ENCODE assay signal across 8 cellular contexts in genomic region chr20:51767018-51767866, GRCh38. TPM values are rescaled to one million over a fixed set of nuclear protein-coding genes. Genes with fewer than 3 reads are reported as not detected.
DNase-seq lines count a peak whose midpoint lies in the region; ATAC-seq and TF ChIP-seq lines count a peak whose summit lies in the region.

No MANE protein-coding gene starts in this region.

- TF ChIP-seq POLR2A in body of pancreas (IDR thresholded peaks at IDR 0.05) = peak in 2 of 3 donors; percentile 76 to 78

- ATAC-seq in body of pancreas (peak; percentile 96), GM18907 (IDR thresholded peaks at IDR 0.05; ENCODE audit: unreplicated experiment) (no peak)

- no peaks in the 10 kb centered on the region for H3K27me3 ChIP-seq in body of pancreas

- no peaks in the 10 kb centered on the region for H3K9me3 ChIP-seq in body of pancreas

- H3K36me3 ChIP-seq in body of pancreas (replicated peaks in 1 of 2; ENCODE audit: insufficient read depth in 1 of 2, low read depth in 2 of 2) = no peaks in the 10 kb centered on the region

- TF ChIP-seq EP300 in Ishikawa (IDR thresholded peaks at IDR 0.05; ENCODE audit: borderline replicate concordance) = no peak

- intact Hi-C loops in body of pancreas (cut with DNase I) = no loop called here

- peak overlapping the region; percentile 78 to 84 for H3K4me3 ChIP-seq in body of pancreas
- peak overlapping the region; percentile 69 for H3K4me3 ChIP-seq in iPS-11a (ENCODE audit: low read depth, low read length)

- DNase-seq in DMS 273 treated with DMSO at 0.1 percent for 48 hours (lab: John Stamatoyannopoulos, UW) (peak; percentile 58), SHP77 treated with DMSO at 0.1 percent for 48 hours (lab: John Stamatoyannopoulos, UW) (peak; percentile 73), body of pancreas (peak; percentile 91 to 95 (median 93)), renal cortical epithelial cell (ENCODE audit: low read depth) (peak; percentile 54), GF-D8 (lab: John Stamatoyannopoulos, UW) (no peak)

- WGBS in body of pancreas, 2 donors = 1% methylated on average over 14 to 46 of the region's 60 CpGs

- TF ChIP-seq RAD21 in Ishikawa (IDR thresholded peaks at IDR 0.05; ENCODE audit: low read depth) = no peak

- H3K27ac ChIP-seq in body of pancreas = peak overlapping the region; percentile 37 to 86 (median 78)

- H3K4me1 ChIP-seq in body of pancreas = no peaks in the 10 kb centered on the region

- TF ChIP-seq CTCF in body of pancreas (IDR thresholded peaks at IDR 0.05) = peak in 6 of 7 experiments; percentile 8 to 47 (median 38)

TF ChIP-seq in Ishikawa, 13 proteins besides CTCF, POLR2A, EP300 and RAD21:
- TF ChIP-seq, protein P1, sequence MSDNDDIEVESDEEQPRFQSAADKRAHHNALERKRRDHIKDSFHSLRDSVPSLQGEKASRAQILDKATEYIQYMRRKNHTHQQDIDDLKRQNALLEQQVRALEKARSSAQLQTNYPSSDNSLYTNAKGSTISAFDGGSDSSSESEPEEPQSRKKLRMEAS (IDR thresholded peaks at IDR 0.05) = peak; percentile 20; the same call in 1 of the 2 replicates
- TF ChIP-seq TAF1 (IDR thresholded peaks at IDR 0.05; ENCODE audit: low read depth) (peak; percentile 60; the same call in 1 of the 2 replicates), YY1 (IDR thresholded peaks at IDR 0.05; ENCODE audit: low read depth) (peak; percentile 72), ZBTB7A (IDR thresholded peaks at IDR 0.05; ENCODE audit: low read depth) (peak; percentile 96)
- TF ChIP-seq, protein P2, sequence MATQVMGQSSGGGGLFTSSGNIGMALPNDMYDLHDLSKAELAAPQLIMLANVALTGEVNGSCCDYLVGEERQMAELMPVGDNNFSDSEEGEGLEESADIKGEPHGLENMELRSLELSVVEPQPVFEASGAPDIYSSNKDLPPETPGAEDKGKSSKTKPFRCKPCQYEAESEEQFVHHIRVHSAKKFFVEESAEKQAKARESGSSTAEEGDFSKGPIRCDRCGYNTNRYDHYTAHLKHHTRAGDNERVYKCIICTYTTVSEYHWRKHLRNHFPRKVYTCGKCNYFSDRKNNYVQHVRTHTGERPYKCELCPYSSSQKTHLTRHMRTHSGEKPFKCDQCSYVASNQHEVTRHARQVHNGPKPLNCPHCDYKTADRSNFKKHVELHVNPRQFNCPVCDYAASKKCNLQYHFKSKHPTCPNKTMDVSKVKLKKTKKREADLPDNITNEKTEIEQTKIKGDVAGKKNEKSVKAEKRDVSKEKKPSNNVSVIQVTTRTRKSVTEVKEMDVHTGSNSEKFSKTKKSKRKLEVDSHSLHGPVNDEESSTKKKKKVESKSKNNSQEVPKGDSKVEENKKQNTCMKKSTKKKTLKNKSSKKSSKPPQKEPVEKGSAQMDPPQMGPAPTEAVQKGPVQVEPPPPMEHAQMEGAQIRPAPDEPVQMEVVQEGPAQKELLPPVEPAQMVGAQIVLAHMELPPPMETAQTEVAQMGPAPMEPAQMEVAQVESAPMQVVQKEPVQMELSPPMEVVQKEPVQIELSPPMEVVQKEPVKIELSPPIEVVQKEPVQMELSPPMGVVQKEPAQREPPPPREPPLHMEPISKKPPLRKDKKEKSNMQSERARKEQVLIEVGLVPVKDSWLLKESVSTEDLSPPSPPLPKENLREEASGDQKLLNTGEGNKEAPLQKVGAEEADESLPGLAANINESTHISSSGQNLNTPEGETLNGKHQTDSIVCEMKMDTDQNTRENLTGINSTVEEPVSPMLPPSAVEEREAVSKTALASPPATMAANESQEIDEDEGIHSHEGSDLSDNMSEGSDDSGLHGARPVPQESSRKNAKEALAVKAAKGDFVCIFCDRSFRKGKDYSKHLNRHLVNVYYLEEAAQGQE (IDR thresholded peaks at IDR 0.05; ENCODE audit: low read depth) = no peak

RNA-seq across cellular contexts. Expression of gene ATP9A, which starts 0.9 kb away (rescaled TPM):
- total RNA-seq in body of pancreas = 10 to 100 TPM; 16.8 to 24.6 TPM
- total RNA-seq in renal cortical epithelial cell = 33.0 and 60.6 TPM in 2 replicates

RNA-seq across cellular contexts. Expression of gene SALL4, which starts 35.1 kb away (rescaled TPM):
- total RNA-seq in body of pancreas = 1 to 10 TPM; 1.6 to 5.9 TPM
- total RNA-seq in renal cortical epithelial cell = 0.15 and 0.35 TPM in 2 replicates
